8 cellular contexts compared by ENCODE assay signal in the genomic region with DNA sequence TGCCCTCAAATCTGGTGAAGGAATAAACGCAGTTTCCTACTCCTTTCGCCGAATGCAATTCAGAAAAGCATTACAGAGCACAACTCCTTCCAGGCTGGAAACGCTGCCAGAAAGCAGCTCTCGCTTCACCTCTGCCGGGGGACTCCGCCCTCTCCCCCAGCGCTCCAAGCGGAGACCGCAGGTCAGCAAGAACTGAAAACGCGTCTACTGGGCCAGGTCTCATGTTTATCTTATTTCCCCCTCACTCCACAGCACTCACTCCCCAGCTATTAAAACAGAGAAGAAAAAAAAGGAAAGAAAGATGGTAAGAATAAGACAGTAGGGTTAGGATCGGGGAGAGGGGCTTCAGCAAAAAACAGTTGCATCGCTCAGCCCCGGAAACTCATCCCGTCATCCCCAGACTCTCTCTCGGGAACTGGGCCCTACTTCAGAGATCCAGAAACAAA. TPM values are rescaled to one million over a fixed set of nuclear protein-coding genes. Genes with fewer than 3 reads are reported as not detected.
DNase-seq lines count a peak whose midpoint lies in the region; ATAC-seq and TF ChIP-seq lines count a peak whose summit lies in the region.

No MANE protein-coding gene starts in this region.

- TF ChIP-seq CTCF in GM23338 (conservative IDR thresholded peaks at IDR 0.05; ENCODE audit: low read depth in 2 of 2) (no peak), fibroblast of villous mesenchyme (IDR thresholded peaks at IDR 0.05; ENCODE audit: insufficient read depth, low read depth, low read length) (peak; percentile 9), neural crest cell (conservative IDR thresholded peaks at IDR 0.05) (no peak)

- H3K4me1 ChIP-seq in GM23338 (ENCODE audit: insufficient read depth): peaks cover 12% of the 10 kb centered on the region

- peaks cover 4% of the 10 kb centered on the region; the same call in 1 of the 2 replicates for H4K20me1 ChIP-seq in GM23338 (replicated peaks; ENCODE audit: insufficient read depth)

- H3K36me3 Mint-ChIP-seq in GM23338 (ENCODE audit: low read depth) (peaks cover 16% of the 10 kb centered on the region; the same call in 2 of the 3 replicates), neural crest cell (ENCODE audit: low read depth) (peaks cover 4% of the 10 kb centered on the region)

- H3F3A ChIP-seq in GM23338 (replicated peaks; ENCODE audit: low read depth): peaks cover 13% of the 10 kb centered on the region

- peaks cover 23% of the 10 kb centered on the region for H3K79me2 ChIP-seq in GM23338 (replicated peaks; ENCODE audit: insufficient read depth)

- H3K4me3 ChIP-seq in GM23338 (peak overlapping the region; percentile 68), fibroblast of villous mesenchyme (ENCODE audit: low read depth, low read length) (peak overlapping the region; percentile 71)

- peak overlapping the region; percentile 100 for H3K27ac ChIP-seq in GM23338 (ENCODE audit: low read depth)

- H3K27me3 Mint-ChIP-seq in GM23338 (ENCODE audit: insufficient read depth, low read depth, poor library complexity) (peaks cover 21% of the 10 kb centered on the region), neural crest cell (ENCODE audit: low read depth) (no peaks in the 10 kb centered on the region)

- H3K27me3 ChIP-seq in GM23338 (ENCODE audit: insufficient read depth): no peaks in the 10 kb centered on the region

- DNase-seq in DMS153 (lab: John Stamatoyannopoulos, UW) (peak; percentile 82), GM23338 (ENCODE audit: low spot score) (peak; percentile 82), LoVo (ENCODE audit: low spot score) (peak; percentile 69), SIG-M5 (lab: John Stamatoyannopoulos, UW) (peak; percentile 19), activated gamma-delta T cell treated with Interleukin-2 at 50 U/mL for 16 hours (peak; percentile 62), fibroblast of villous mesenchyme (ENCODE audit: low read depth) (peak; percentile 66), neural crest cell (ENCODE audit: low read depth, low spot score) (peak; percentile 43), stromal cell of bone marrow (ENCODE audit: low read depth) (peak; percentile 53)

- peak overlapping the region; percentile 89 for H3K4me3 Mint-ChIP-seq in GM23338
- peak overlapping the region; percentile 93 for H3K4me3 Mint-ChIP-seq in neural crest cell

- no peaks in the 10 kb centered on the region; the same call in 1 of the 2 replicates for H3K36me3 ChIP-seq in GM23338 (ENCODE audit: insufficient read depth)

- peak overlapping the region; percentile 92 for H3K4me2 ChIP-seq in GM23338

- H3K27ac Mint-ChIP-seq in GM23338 (peak overlapping the region; percentile 99), neural crest cell (ENCODE audit: unreplicated experiment) (peak overlapping the region; percentile 97)

- H3K4me1 Mint-ChIP-seq in GM23338 (peaks cover 22% of the 10 kb centered on the region), neural crest cell (peaks cover 30% of the 10 kb centered on the region)

- H3K9me2 ChIP-seq in GM23338 (ENCODE audit: insufficient read depth): no peaks in the 10 kb centered on the region

- H2AFZ ChIP-seq in GM23338: 0 out of 2 replicates have a peak overlapping the region, but pooled peaks have one; percentile 0

- H3K9me3 Mint-ChIP-seq in GM23338 (no peaks in the 10 kb centered on the region), neural crest cell (no peaks in the 10 kb centered on the region)

- peak; percentile 35 for ATAC-seq in GM23338

TF ChIP-seq in GM23338, 12 proteins besides CTCF, POLR2A, EP300 and RAD21 (continues in another document):
- TF ChIP-seq CREB1 (CRISPR knock-in tag; IDR thresholded peaks at IDR 0.05; ENCODE audit: low read depth) (no peak), ZNF331 (CRISPR knock-in tag; IDR thresholded peaks at IDR 0.05; ENCODE audit: low read depth) (no peak), EZH2 (IDR thresholded peaks at IDR 0.05; ENCODE audit: low read depth, unreplicated experiment) (no peak), ZNF462 (CRISPR knock-in tag; IDR thresholded peaks at IDR 0.05) (no peak), POLR2AphosphoS5 (IDR thresholded peaks at IDR 0.05; ENCODE audit: low read depth) (no peak; the same call in none of the 2 replicates), ZNF114 (CRISPR knock-in tag; IDR thresholded peaks at IDR 0.05) (no peak), EZH2phosphoT487 (IDR thresholded peaks at IDR 0.05; ENCODE audit: unreplicated experiment) (no peak), NANOG (IDR thresholded peaks at IDR 0.05; ENCODE audit: borderline replicate concordance) (no peak)

RNA-seq across cellular contexts. Expression of gene RCOR3, which starts 0.8 kb away (rescaled TPM):
- 26.2 and 30.5 TPM in 2 replicates for total RNA-seq in GM23338 (2014; rRNA removed; shearing (Covaris generic))
- 15.3 and 19.4 TPM in 2 replicates for polyA plus RNA-seq in GM23338 (2016; fragmentation: Nextera tagmentation; extraction: Ambion mirVana)
- total RNA-seq in fibroblast of villous mesenchyme (32.0 and 48.6 TPM in 2 replicates), neural crest cell (51.6 and 52.4 TPM in 2 replicates)

Comparison
In these comparisons a context has a peak if more than half of its experiments do, and no peak if none do; other contexts are left out.
1. Peak in every context shown above with its lines: DNase-seq, ATAC-seq, H3K4me3 ChIP-seq and H3K27ac ChIP-seq.
2. DNase-seq: peak in every context shown above with its lines; median percentile 82 in DMS153; 82 in GM23338; 69 in LoVo; 66 in fibroblast of villous mesenchyme; 62 in activated gamma-delta T cell treated with Interleukin-2 at 50 U/mL for 16 hours; 53 in stromal cell of bone marrow; 43 in neural crest cell; 19 in SIG-M5.